2 cellular contexts compared by ENCODE assay signal in the genomic region with DNA sequence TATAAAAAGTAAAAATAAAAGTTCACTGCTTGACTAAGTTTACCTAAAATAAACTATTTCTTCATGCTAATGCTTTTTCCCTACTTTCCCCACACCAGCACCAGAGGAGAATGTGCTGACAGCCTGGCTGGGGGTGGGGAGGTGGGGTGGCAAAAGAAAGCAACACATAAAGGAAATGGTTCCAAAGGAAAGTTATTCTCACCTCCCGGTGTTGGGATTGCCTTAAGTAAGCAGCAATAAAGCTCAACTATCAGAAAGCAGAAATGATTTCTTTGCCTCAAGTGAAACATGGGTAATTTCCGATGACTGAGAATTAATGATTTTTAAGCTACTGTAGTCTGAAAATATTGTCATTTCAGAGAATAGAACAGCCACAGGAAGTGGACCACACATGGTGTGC.
TF ChIP-seq lines count a peak whose summit lies in the region.

No MANE protein-coding gene starts in this region.

TF ChIP-seq in HCT116, 20 proteins besides CTCF, POLR2A, EP300 and RAD21:
- TF ChIP-seq SIN3A (IDR thresholded peaks at IDR 0.05; ENCODE audit: low read depth), result no peak
- TF ChIP-seq EGR1 (IDR thresholded peaks at IDR 0.05; ENCODE audit: low read depth), result no peak
- TF ChIP-seq, protein P1, sequence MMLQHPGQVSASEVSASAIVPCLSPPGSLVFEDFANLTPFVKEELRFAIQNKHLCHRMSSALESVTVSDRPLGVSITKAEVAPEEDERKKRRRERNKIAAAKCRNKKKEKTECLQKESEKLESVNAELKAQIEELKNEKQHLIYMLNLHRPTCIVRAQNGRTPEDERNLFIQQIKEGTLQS (IDR thresholded peaks at IDR 0.05), result no peak
- no peak for TF ChIP-seq CEBPB (IDR thresholded peaks at IDR 0.05; ENCODE audit: low read depth)
- TF ChIP-seq ZNF274 (IDR thresholded peaks at IDR 0.05; ENCODE audit: low read depth, low read length), result no peak
- no peak for TF ChIP-seq EZH2 (IDR thresholded peaks at IDR 0.05)
- TF ChIP-seq SP1 (IDR thresholded peaks at IDR 0.05; ENCODE audit: low read depth), result no peak
- no peak for TF ChIP-seq ELF1 (IDR thresholded peaks at IDR 0.05; ENCODE audit: borderline replicate concordance, low read depth)
- TF ChIP-seq, protein P2, sequence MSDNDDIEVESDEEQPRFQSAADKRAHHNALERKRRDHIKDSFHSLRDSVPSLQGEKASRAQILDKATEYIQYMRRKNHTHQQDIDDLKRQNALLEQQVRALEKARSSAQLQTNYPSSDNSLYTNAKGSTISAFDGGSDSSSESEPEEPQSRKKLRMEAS (IDR thresholded peaks at IDR 0.05), result no peak
TF ChIP-seq in HCT116: peak in this region for 0.

TF ChIP-seq in H1, 55 proteins besides CTCF, POLR2A, EP300 and RAD21:
- peak; percentile 38 for TF ChIP-seq ASH2L (IDR thresholded peaks at IDR 0.05; ENCODE audit: low read length)
- TF ChIP-seq SRF (IDR thresholded peaks at IDR 0.05; ENCODE audit: low read depth, low read length), result no peak
- TF ChIP-seq EGR1 (IDR thresholded peaks at IDR 0.05; ENCODE audit: borderline replicate concordance, low read depth, low read length), result no peak
- TF ChIP-seq SIN3A (conservative IDR thresholded peaks at IDR 0.05 in 1 of 2, IDR thresholded peaks at IDR 0.05 in 1 of 2; ENCODE audit: low read depth in 1 of 2, low read length in 2 of 2), result no peak
